ENCODE assay signal across 22 cellular contexts in genomic region chr11:86016451-86016850, GRCh38. TPM values are rescaled to one million over a fixed set of nuclear protein-coding genes. Genes with fewer than 3 reads are reported as not detected.
DNase-seq lines count a peak whose midpoint lies in the region; ATAC-seq and TF ChIP-seq lines count a peak whose summit lies in the region.
"Had no signal": no experiment of that assay in that cellular context is flagged by ENCODE, and none has a peak within 500 bp of the region (broad histone marks: within the 10 kb centered on the region; RNA-seq: fewer than 3 reads in every experiment).

No MANE protein-coding gene starts in this region.

- H3K36me3 Mint-ChIP-seq in CD14-positive monocyte (peaks cover 64 to 88% of the 10 kb centered on the region in 2 donors), Caco-2 (ENCODE audit: insufficient read depth, unreplicated experiment) (peaks cover 68% of the 10 kb centered on the region)
- peaks cover 100% of the 10 kb centered on the region for H3K36me3 Mint-ChIP-seq in activated T-helper 17 cell treated with anti-CD3 and anti-CD28 coated beads, Interleukin-2, amount 50 U/mL, for 72 hours (ENCODE audit: low read depth)
- H3K36me3 Mint-ChIP-seq in naive thymus-derived CD8-positive, alpha-beta T cell, result peaks cover 0 to 77% (median 18%) of the 10 kb centered on the region in 3 donors

- no peaks in the 10 kb centered on the region for H3K27me3 ChIP-seq in Caco-2 (replicated peaks; ENCODE audit: control insufficient read depth, insufficient read depth, low read length)
- H3K27me3 ChIP-seq: gastroesophageal sphincter, testis had no signal

- POLR2A ChIA-PET in Caco-2 (lab: Charles Lee), result no interaction called here
- POLR2A ChIA-PET in naive thymus-derived CD8-positive, alpha-beta T cell (lab: Charles Lee), result no interaction called here

- intact Hi-C loops in CD14-positive monocyte (cut with micrococcal nuclease) (loop anchor here in 1 of 2 donors (10.0 kb wide), 1 partner anchor 52 kb away; no protein-coding TSS in a partner anchor), Caco-2 (cut with micrococcal nuclease; ENCODE audit: unreplicated experiment) (no loop called here)

- H3K9me3 ChIP-seq in Caco-2, result no peaks in the 10 kb centered on the region
- H3K9me3 ChIP-seq: gastroesophageal sphincter, testis had no signal

- no peaks in the 10 kb centered on the region for H3K4me1 ChIP-seq in Caco-2
- H3K4me1 ChIP-seq: testis had no signal

- CTCF ChIA-PET in Caco-2 (lab: Charles Lee), result no interaction called here

- DNase-seq in CD14-positive monocyte (ENCODE audit: low spot score) (no peak), Caco-2 (no peak), NCI-H226 (no peak), NCI-H345 treated with DMSO at 0.1 percent for 48 hours (lab: John Stamatoyannopoulos, UW; ENCODE audit: unreplicated experiment) (no peak), NCI-H2081 (lab: John Stamatoyannopoulos, UW) (no peak)
- DNase-seq in naive thymus-derived CD8-positive, alpha-beta T cell, result no peak
- DNase-seq: activated gamma-delta T cell treated with Interleukin-2 at 50 U/mL for 16 hours; aorta; central memory CD4-positive, alpha-beta T cell; COR-L47; KG1; mesenchymal stem cell; NCI-H2029 treated with DMSO at 0.1 percent for 48 hours; NCI-H524; retina; Right ventricle myocardium superior; stimulated activated CD4-positive, alpha-beta T cell treated with anti-CD3 and anti-CD28 coated beads, Interleukin-12 subunit alpha, Interleukin-12 subunit beta, amount 100 ng/mL, for 4 hours; testis had no signal

- peaks cover 11% of the 10 kb centered on the region for H3K4me1 Mint-ChIP-seq in CD14-positive monocyte
- H3K4me1 Mint-ChIP-seq in Caco-2 (ENCODE audit: low read depth, unreplicated experiment), result peaks cover 11% of the 10 kb centered on the region
- H3K4me1 Mint-ChIP-seq in activated T-helper 17 cell treated with anti-CD3 and anti-CD28 coated beads, Interleukin-2, amount 50 U/mL, for 72 hours, result peaks cover 15% of the 10 kb centered on the region
- peaks cover 11 to 31% (median 14%) of the 10 kb centered on the region in 4 donors for H3K4me1 Mint-ChIP-seq in naive thymus-derived CD8-positive, alpha-beta T cell

- TF ChIP-seq CTCF in CD14-positive monocyte (IDR thresholded peaks at IDR 0.05) (no peak), Caco-2 (IDR thresholded peaks at IDR 0.05; ENCODE audit: insufficient read depth in 1 of 2, low read depth in 1 of 2, low read length in 1 of 2, severe bottlenecking in 1 of 2, unreplicated experiment in 1 of 2) (no peak)

- no peak overlapping the region for H3K4me3 ChIP-seq in Caco-2 (ENCODE audit: low read depth, low read length)
- H3K4me3 ChIP-seq: gastroesophageal sphincter, testis had no signal

- H3K36me3 ChIP-seq in Caco-2 (ENCODE audit: control insufficient read depth, insufficient read depth, low read length), result no peaks in the 10 kb centered on the region; the same call in 1 of the 2 replicates

- H3K27ac Mint-ChIP-seq in CD14-positive monocyte (peak overlapping the region in 5 of 7 donors; percentile 2 to 79 (median 26)), Caco-2 (ENCODE audit: unreplicated experiment) (peak overlapping the region; percentile 48)
- peak overlapping the region; percentile 53 for H3K27ac Mint-ChIP-seq in activated T-helper 17 cell treated with anti-CD3 and anti-CD28 coated beads, Interleukin-2, amount 50 U/mL, for 72 hours
- peak overlapping the region in 6 of 10 donors; percentile 12 to 85 (median 33) for H3K27ac Mint-ChIP-seq in naive thymus-derived CD8-positive, alpha-beta T cell

- H3K4me3 Mint-ChIP-seq in CD14-positive monocyte (no peak overlapping the region), Caco-2 (ENCODE audit: unreplicated experiment) (no peak overlapping the region)
- no peak overlapping the region for H3K4me3 Mint-ChIP-seq in activated T-helper 17 cell treated with anti-CD3 and anti-CD28 coated beads, Interleukin-2, amount 50 U/mL, for 72 hours
- no peak overlapping the region for H3K4me3 Mint-ChIP-seq in naive thymus-derived CD8-positive, alpha-beta T cell

- H3K27me3 Mint-ChIP-seq in CD14-positive monocyte (ENCODE audit: low read depth in 3 of 3) (no peaks in the 10 kb centered on the region), Caco-2 (ENCODE audit: insufficient read depth, unreplicated experiment) (no peaks in the 10 kb centered on the region)
- H3K27me3 Mint-ChIP-seq in activated T-helper 17 cell treated with anti-CD3 and anti-CD28 coated beads, Interleukin-2, amount 50 U/mL, for 72 hours, result no peaks in the 10 kb centered on the region
- H3K27me3 Mint-ChIP-seq in naive thymus-derived CD8-positive, alpha-beta T cell, result no peaks in the 10 kb centered on the region

- no peaks in the 10 kb centered on the region for H3K9me3 Mint-ChIP-seq in CD14-positive monocyte
- H3K9me3 Mint-ChIP-seq in Caco-2 (ENCODE audit: unreplicated experiment), result no peaks in the 10 kb centered on the region
- H3K9me3 Mint-ChIP-seq in activated T-helper 17 cell treated with anti-CD3 and anti-CD28 coated beads, Interleukin-2, amount 50 U/mL, for 72 hours, result no peaks in the 10 kb centered on the region
- no peaks in the 10 kb centered on the region for H3K9me3 Mint-ChIP-seq in naive thymus-derived CD8-positive, alpha-beta T cell

- ATAC-seq in activated T-helper 17 cell treated with anti-CD3 and anti-CD28 coated beads, Interleukin-2, amount 50 U/mL, for 72 hours (replicated peaks), result no peak
- no peak for ATAC-seq in naive thymus-derived CD8-positive, alpha-beta T cell
- no peak for ATAC-seq in GM18867 (IDR thresholded peaks at IDR 0.05; ENCODE audit: unreplicated experiment)
- ATAC-seq: esophagus mucosa, gastroesophageal sphincter had no signal

- no TSS peak for BruUV-seq in Caco-2 (replicated peaks; lab: Mats Ljungman, UMichigan)

RNA-seq across cellular contexts. Expression of gene PICALM, which starts 52.4 kb away (rescaled TPM):
- 10 to 100 TPM; 62.4 to 81.0 TPM for polyA plus RNA-seq in CD14-positive monocyte
- total RNA-seq in Caco-2 (2022), result 321 and 331 TPM in 2 replicates
- 100 to 1,000 TPM in 1 of 2 donors, 10 to 100 TPM in 1; 87.9 to 134 TPM for total RNA-seq in activated T-helper 17 cell treated with anti-CD3 and anti-CD28 coated beads, Interleukin-2, amount 50 U/mL, for 72 hours
- total RNA-seq in naive thymus-derived CD8-positive, alpha-beta T cell, result 100 to 1,000 TPM; 104 to 112 TPM
- polyA plus RNA-seq in naive thymus-derived CD8-positive, alpha-beta T cell, result 10 to 100 TPM; 10.4 to 12.0 (median 11.8) TPM
